Comparison of ENCODE assay signal across 24 cellular contexts in genomic region chr9:137708590-137709284, GRCh38.
DNase-seq lines count a peak whose midpoint lies in the region; ATAC-seq, FAIRE-seq and TF ChIP-seq lines count a peak whose summit lies in the region.
"Had no signal": no experiment of that assay in that cellular context is flagged by ENCODE, and none has a peak within 500 bp of the region (broad histone marks: within the 10 kb centered on the region; RNA-seq: fewer than 3 reads in every experiment).

No MANE protein-coding gene starts in this region.

- POLR2A ChIA-PET in GM12878 (lab: Charles Lee): interaction anchor here (0.5 to 1.0 kb wide), 2 partner anchors 7 to 11 kb away, joined by 3 to 4 read pairs; no protein-coding TSS in a partner anchor

- H2BK20ac ChIP-seq in H9 (ENCODE audit: low read depth, low read length, poor library complexity, severe bottlenecking): no peak overlapping the region

- peaks cover 16% of the 10 kb centered on the region; the same call in 1 of the 2 replicates for H3K79me2 ChIP-seq in H9 (ENCODE audit: insufficient read depth, low read length)
- peaks cover 41% of the 10 kb centered on the region for H3K79me2 ChIP-seq in GM12878 (ENCODE audit: control insufficient read depth, insufficient read depth, low read length)

- TF ChIP-seq POLR2A in GM12878 (IDR thresholded peaks at IDR 0.05; ENCODE audit: low read depth, low read length): 0 out of 2 replicates have a peak, but pooled peaks have one; percentile 13

- RAD21 ChIA-PET in GM12878 (lab: Charles Lee; ENCODE audit: unreplicated experiment): interaction anchor here (1.0 kb wide), 1 partner anchor 19 kb away, joined by 3 read pairs; no protein-coding TSS in a partner anchor

- H3K23ac ChIP-seq in H9 (ENCODE audit: insufficient read length, low read depth, low read length): no peak overlapping the region

- H2AFZ ChIP-seq in H9 (ENCODE audit: low read length): no peak overlapping the region
- no peak overlapping the region for H2AFZ ChIP-seq in GM12878 (ENCODE audit: control insufficient read depth, low read depth, low read length)

- no peak overlapping the region for H2BK120ac ChIP-seq in H9 (ENCODE audit: low read depth, low read length, poor library complexity, severe bottlenecking)

- no peak overlapping the region for H3K4ac ChIP-seq in H9 (ENCODE audit: low read depth, low read length)

- TF ChIP-seq RAD21 in GM12878 (IDR thresholded peaks at IDR 0.05; ENCODE audit: insufficient read depth, low read depth, low read length): no peak

- H3K4me1 Mint-ChIP-seq in H9: peaks cover 29 to 41% of the 10 kb centered on the region in 2 experiments

- no peak overlapping the region for H2BK12ac ChIP-seq in H9 (ENCODE audit: insufficient read length, low read depth, low read length)

- no peak overlapping the region for H2BK5ac ChIP-seq in H9 (ENCODE audit: insufficient read length, low read length)

- WGBS in H9 (ENCODE audit: extremely low coverage, insufficient read length, low lambda C conversion rate): no CpG with 5 or more reads among the region's 11 CpGs
- 88% methylated on average over 11 of the region's 11 CpGs for WGBS in GM12878 (ENCODE audit: insufficient coverage, insufficient replicate concordance, low lambda C conversion rate, missing lambda C conversion rate)
- 78 to 91% (median 88%) methylated on average over 11 of the region's 11 CpGs for WGBS in psoas muscle, 3 donors

- no peak overlapping the region for H3K56ac ChIP-seq in H9 (ENCODE audit: insufficient read length, low read depth, low read length)

- H3K4me1 ChIP-seq in H9 (ENCODE audit: insufficient read depth, low read length) (peaks cover 3% of the 10 kb centered on the region; the same call in 1 of the 2 replicates), GM12878 (ENCODE audit: control insufficient read depth, insufficient read depth, low read length) (peaks cover 15% of the 10 kb centered on the region), iPS-15b (ENCODE audit: control insufficient read depth, insufficient read depth, low read length) (no peaks in the 10 kb centered on the region), psoas muscle (peaks cover 20% of the 10 kb centered on the region)

- no peak overlapping the region for H2BK15ac ChIP-seq in H9 (ENCODE audit: low read depth, low read length)

- peaks cover 0 to under 1% of the 10 kb centered on the region in 2 experiments; a peak in 1 of 5 replicates for H3K9me3 Mint-ChIP-seq in H9

- no TSS peak for BruUV-seq in GM12878 (replicated peaks; lab: Mats Ljungman, UMichigan)

- H3K9me3 ChIP-seq in H9 (ENCODE audit: control insufficient read depth, low read depth, low read length): peaks cover 5% of the 10 kb centered on the region
- H3K9me3 ChIP-seq in GM12878 (replicated peaks; ENCODE audit: control insufficient read depth, insufficient read depth, low read length): peaks cover 4% of the 10 kb centered on the region; the same call in 2 of the 3 replicates
- H3K9me3 ChIP-seq in iPS-15b (ENCODE audit: control insufficient read depth, insufficient read depth, low read length): no peaks in the 10 kb centered on the region
- H3K9me3 ChIP-seq in psoas muscle: no peaks in the 10 kb centered on the region
- H3K9me3 ChIP-seq: right atrium auricular region, thoracic aorta had no signal

- in situ Hi-C loops in GM12878 (cut with MboI): no loop called here

- FAIRE-seq in GM12878 (lab: Jason Lieb, UNC): no peak

- H3K18ac ChIP-seq in H9 (ENCODE audit: insufficient read length, low read depth, low read length): no peak overlapping the region

- intact Hi-C loops in GM12878 (cut with micrococcal nuclease; ENCODE audit: unreplicated experiment): no loop called here
- intact Hi-C loops in psoas muscle (cut with DNase I): no loop called here

- DNase-seq in H9: no peak
- DNase-seq in GM12878 (ENCODE audit: low read depth, low spot score): no peak
- DNase-seq in psoas muscle: no peak
- no peak for DNase-seq in NCI-H2171 (lab: John Stamatoyannopoulos, UW)
- DNase-seq: activated CD4-positive, alpha-beta T cell treated with anti-CD3 and anti-CD28 coated beads for 4 hours; activated naive CD4-positive, alpha-beta T cell treated with anti-CD3 and anti-CD28 coated beads, Interleukin-2, amount 50 U/mL, for 16 hours; activated T-cell treated with anti-CD3 and anti-CD28 coated beads, Interleukin-2, amount 50 U/mL, for 4 hours; caudate nucleus; dermis blood vessel endothelial cell; KG1; left cardiac atrium; NCI-H146; NCI-H69; RPMI8226; stimulated activated CD4-positive, alpha-beta T cell treated with anti-CD3 and anti-CD28 coated beads, Interleukin-4, amount 100 ng/mL, for 1 hour; stimulated activated naive CD4-positive, alpha-beta T cell treated with Interleukin-2 at 50 U/mL for 16 hours; T-helper 17 cell had no signal

- no peaks in the 10 kb centered on the region for H3K27me3 Mint-ChIP-seq in H9 (ENCODE audit: low read depth)
- H3K27me3 Mint-ChIP-seq: memory B cell, T-helper 17 cell had no signal

- no peak overlapping the region for H3K4me3 Mint-ChIP-seq in H9
- H3K4me3 Mint-ChIP-seq: activated T-cell treated with anti-CD3 and anti-CD28 coated beads, Interleukin-2, amount 50 U/mL, for 4 hours; memory B cell; T-helper 17 cell had no signal

- H4K91ac ChIP-seq in H9 (ENCODE audit: insufficient read length, low read depth, low read length): no peak overlapping the region

- H3K36me3 ChIP-seq in GM12878 (ENCODE audit: control insufficient read depth in 2 of 2, insufficient read depth in 2 of 2, low read length in 1 of 2) (peaks cover 3 to 7% of the 10 kb centered on the region in 2 experiments; a peak in 3 of 4 replicates), iPS-15b (ENCODE audit: control insufficient read depth, insufficient read depth, low read length) (peaks cover 12% of the 10 kb centered on the region), psoas muscle (ENCODE audit: insufficient read depth in 1 of 2, low read depth in 1 of 2) (peaks cover 3 to 15% of the 10 kb centered on the region in 2 donors)

- TF ChIP-seq EP300 in GM12878 (IDR thresholded peaks at IDR 0.05; ENCODE audit: borderline replicate concordance in 1 of 2, control insufficient read depth in 1 of 2, low read depth in 2 of 2, low read length in 2 of 2): no peak

- H3K27ac Mint-ChIP-seq in H9: peak overlapping the region in 2 of 3 experiments; percentile 73 to 83; a peak in 3 of 7 replicates
- H3K27ac Mint-ChIP-seq: memory B cell, T-helper 17 cell had no signal

- H3K4me2 ChIP-seq in H9 (ENCODE audit: insufficient read depth, insufficient read length, low read length) (no peak overlapping the region), GM12878 (ENCODE audit: control insufficient read depth, insufficient read depth) (no peak overlapping the region)

- CTCF ChIA-PET in GM12878 (lab: Yijun Ruan, JAX): no interaction called here

- H3K27ac ChIP-seq in H9 (ENCODE audit: insufficient read length, low read depth, low read length) (no peak overlapping the region), GM12878 (ENCODE audit: control insufficient read depth, insufficient read depth) (no peak overlapping the region), psoas muscle (no peak overlapping the region)
- H3K27ac ChIP-seq: right atrium auricular region, SK-N-MC, thoracic aorta had no signal

- H3K9ac ChIP-seq in H9 (ENCODE audit: extremely low read depth, insufficient read length, low read length) (no peak overlapping the region), GM12878 (ENCODE audit: control insufficient read depth, insufficient read depth, low read length) (no peak overlapping the region), iPS-15b (ENCODE audit: low read depth, low read length) (peak overlapping the region; percentile 41)

- H2AK5ac ChIP-seq in H9 (ENCODE audit: insufficient read length, low read length): no peak overlapping the region

- ATAC-seq in GM12878: no peak
- peak in 3 of 4 donors; percentile 29 to 56 (median 31) for ATAC-seq in psoas muscle
- no peak for ATAC-seq in GM19035 (IDR thresholded peaks at IDR 0.05; ENCODE audit: unreplicated experiment)
- no peak for ATAC-seq in HG03280 (IDR thresholded peaks at IDR 0.05; ENCODE audit: unreplicated experiment)
- ATAC-seq: activated T-cell treated with anti-CD3 and anti-CD28 coated beads, Interleukin-2, amount 50 U/mL, for 4 hours; left cardiac atrium; T-helper 17 cell had no signal

- H3K36me3 Mint-ChIP-seq in H9 (ENCODE audit: insufficient read depth in 1 of 3, low read depth in 3 of 3): peaks cover 17 to 21% (median 19%) of the 10 kb centered on the region in 3 experiments

- H3K27me3 ChIP-seq in H9 (ENCODE audit: insufficient read depth, low read length) (no peaks in the 10 kb centered on the region), GM12878 (replicated peaks in 1 of 2; ENCODE audit: control insufficient read depth in 2 of 2, insufficient read depth in 2 of 2, low read length in 1 of 2) (no peaks in the 10 kb centered on the region), iPS-15b (ENCODE audit: control insufficient read depth, insufficient read depth, low read length) (no peaks in the 10 kb centered on the region), psoas muscle (ENCODE audit: insufficient read depth in 3 of 3, low read length in 2 of 3) (no peaks in the 10 kb centered on the region)
- H3K27me3 ChIP-seq: right atrium auricular region had no signal

- H3K79me1 ChIP-seq in H9 (ENCODE audit: insufficient read depth, low read depth, low read length, poor library complexity, severe bottlenecking): peaks cover 7% of the 10 kb centered on the region

- TF ChIP-seq CTCF in H9 (conservative IDR thresholded peaks at IDR 0.05) (no peak), GM12878 (IDR thresholded peaks at IDR 0.05 in 2 of 3, conservative IDR thresholded peaks at IDR 0.05 in 1 of 3; ENCODE audit: control insufficient read depth in 2 of 3, extremely low read depth in 1 of 3, insufficient read depth in 1 of 3, low read depth in 3 of 3, low read length in 3 of 3) (no peak), psoas muscle (IDR thresholded peaks at IDR 0.05) (no peak)

- no peak overlapping the region for H4K8ac ChIP-seq in H9 (replicated peaks; ENCODE audit: insufficient read length, low read depth, low read length)

- SMC1A ChIA-PET in GM12878 (lab: Charles Lee; ENCODE audit: uncharacterized antibody, unreplicated experiment): interaction anchor here (0.6 to 1.1 kb wide), 2 partner anchors 26 to 116 kb away, joined by 3 read pairs; no protein-coding TSS in a partner anchor

- no peak overlapping the region for H4K5ac ChIP-seq in H9 (ENCODE audit: insufficient read length, low read depth, low read length)

- no peak overlapping the region; the same call in 1 of the 2 replicates for H3K14ac ChIP-seq in H9 (ENCODE audit: insufficient read depth, low read length)

- H3T11ph ChIP-seq in H9 (ENCODE audit: low read length): no peak overlapping the region

- no peaks in the 10 kb centered on the region for H3K23me2 ChIP-seq in H9 (ENCODE audit: insufficient read length, low read depth, low read length, poor library complexity, severe bottlenecking)

- H4K20me1 ChIP-seq in H9 (ENCODE audit: control insufficient read depth, insufficient read depth, insufficient read length) (no peaks in the 10 kb centered on the region), GM12878 (ENCODE audit: control insufficient read depth, insufficient read depth) (no peaks in the 10 kb centered on the region)

- H3K4me3 ChIP-seq in GM12878: no peak overlapping the region
- no peak overlapping the region for H3K4me3 ChIP-seq in iPS-15b (ENCODE audit: low read depth, low read length)
- H3K4me3 ChIP-seq in psoas muscle: no peak overlapping the region
- H3K4me3 ChIP-seq: right atrium auricular region, SK-N-MC, thoracic aorta had no signal

Comparison
In these comparisons a context has a peak if more than half of its experiments do, and no peak if none do; other contexts are left out.
1. ATAC-seq: peak in psoas muscle (3 of 4); none in GM12878 (single experiment), GM19035 (single experiment) and HG03280 (single experiment).